ENCODE assay signal across 7 cellular contexts in genomic region chr1:154353460-154353904, GRCh38. TPM values are rescaled to one million over a fixed set of nuclear protein-coding genes. Genes with fewer than 3 reads are reported as not detected.
DNase-seq lines count a peak whose midpoint lies in the region; ATAC-seq and TF ChIP-seq lines count a peak whose summit lies in the region.

No MANE protein-coding gene starts in this region.

- H4K91ac ChIP-seq in IMR-90 (ENCODE audit: insufficient read depth, low read depth, low read length) = no peak overlapping the region

- in situ Hi-C loops in IMR-90 (cut with MboI; ENCODE audit: low sequenced_read_pairs) = no loop called here

- peaks cover 10% of the 10 kb centered on the region; the same call in 1 of the 2 replicates for H3K4me1 ChIP-seq in IMR-90 (ENCODE audit: control insufficient read depth, insufficient read depth, low read length)
- peaks cover 12% of the 10 kb centered on the region for H3K4me1 ChIP-seq in psoas muscle

- no peaks in the 10 kb centered on the region for H3K79me1 ChIP-seq in IMR-90 (ENCODE audit: low read depth in 1 of 2, low read length in 2 of 2)

- POLR2A ChIA-PET in IMR-90 (lab: Charles Lee; ENCODE audit: unreplicated experiment) = no interaction called here
- POLR2A ChIA-PET in activated CD4-positive, alpha-beta memory T cell treated with anti-CD3 and anti-CD28 coated beads for 36 hours (lab: Charles Lee) = interaction anchor here (1.5 kb wide), 1 partner anchor 50 kb away, joined by 3 read pairs; no protein-coding TSS in a partner anchor

- DNase-seq in ELR (ENCODE audit: low read depth) (peak; percentile 72), IMR-90 (peak; percentile 54), germinal center (ENCODE audit: low spot score) (peak; percentile 9), psoas muscle (no peak), SHP77 (lab: John Stamatoyannopoulos, UW) (no peak)
- peak; percentile 61 for DNase-seq in activated CD4-positive, alpha-beta memory T cell treated with anti-CD3 and anti-CD28 coated beads for 36 hours

- TF ChIP-seq CTCF in IMR-90 (conservative IDR thresholded peaks at IDR 0.05; ENCODE audit: low read depth, low read length) (peak; percentile 40), psoas muscle (IDR thresholded peaks at IDR 0.05) (peak; percentile 13)

- H3K36me3 ChIP-seq in IMR-90 (ENCODE audit: control insufficient read depth, insufficient read depth, low read length) = peaks cover 13% of the 10 kb centered on the region
- peaks cover 0 to 7% of the 10 kb centered on the region in 2 donors for H3K36me3 ChIP-seq in psoas muscle (ENCODE audit: insufficient read depth in 1 of 2, low read depth in 1 of 2)

- peak overlapping the region; percentile 82 for H3K27ac Mint-ChIP-seq in activated CD4-positive, alpha-beta memory T cell treated with anti-CD3 and anti-CD28 coated beads for 36 hours

- CTCF ChIA-PET in IMR-90 (lab: Yijun Ruan, JAX) = interaction anchor here (1.5 kb wide), 2 partner anchors 19 to 108 kb away, joined by 3 to 4 read pairs; no protein-coding TSS in a partner anchor
- CTCF ChIA-PET in activated CD4-positive, alpha-beta memory T cell treated with anti-CD3 and anti-CD28 coated beads for 36 hours (lab: Charles Lee) = interaction anchor here (0.6 to 13.9 kb wide), 17 partner anchors 9 to 193 kb away, joined by 3 to 177 read pairs (median 4); no protein-coding TSS in a partner anchor

- H3K27me3 ChIP-seq in IMR-90 (ENCODE audit: control insufficient read depth, insufficient read depth, low read length) = peaks cover 2% of the 10 kb centered on the region
- H3K27me3 ChIP-seq in psoas muscle (ENCODE audit: insufficient read depth in 3 of 3, low read length in 2 of 3) = peaks cover 0 to 9% (median 0%) of the 10 kb centered on the region in 3 donors

- no peak overlapping the region for H3K9ac ChIP-seq in IMR-90 (ENCODE audit: low read depth, low read length)

- dilution Hi-C loops in IMR-90 (cut with HindIII; ENCODE audit: low sequenced_read_pairs, unreplicated experiment) = no loop called here

- intact Hi-C loops in IMR-90 (cut with micrococcal nuclease) = loop anchor here (1.0 to 5.0 kb wide), 4 partner anchors 52 to 194 kb away; partner anchors contain the start of gene IL6R
- intact Hi-C loops in activated CD4-positive, alpha-beta memory T cell treated with anti-CD3 and anti-CD28 coated beads for 36 hours (cut with micrococcal nuclease) = loop anchor here (1.0 to 5.0 kb wide), 6 partner anchors 10 to 204 kb away; partner anchors contain the start of genes IL6R and UBE2Q1
- intact Hi-C loops in psoas muscle (cut with DNase I) = no loop called here

- H3K4ac ChIP-seq in IMR-90 (ENCODE audit: low read depth, low read length) = peak overlapping the region; percentile 37; the same call in 1 of the 2 replicates

- H3K27ac ChIP-seq in IMR-90 (ENCODE audit: insufficient read depth, low read length) (peak overlapping the region; percentile 26; the same call in 1 of the 2 replicates), psoas muscle (no peak overlapping the region)

- TF ChIP-seq RAD21 in IMR-90 (IDR thresholded peaks at IDR 0.05; ENCODE audit: low read length) = peak; percentile 34; the same call in 1 of the 2 replicates

- H3K4me3 ChIP-seq in IMR-90 (ENCODE audit: insufficient read depth, low read depth, low read length) = no peak overlapping the region
- peak overlapping the region; percentile 59 for H3K4me3 ChIP-seq in psoas muscle

- H3K18ac ChIP-seq in IMR-90 (ENCODE audit: low read depth, low read length) = no peak overlapping the region

- no peaks in the 10 kb centered on the region for H3K27me3 Mint-ChIP-seq in activated CD4-positive, alpha-beta memory T cell treated with anti-CD3 and anti-CD28 coated beads for 36 hours

- no peaks in the 10 kb centered on the region for H3K9me3 ChIP-seq in IMR-90 (ENCODE audit: control insufficient read depth, insufficient read depth, low read length)
- no peaks in the 10 kb centered on the region for H3K9me3 ChIP-seq in psoas muscle

- H4K8ac ChIP-seq in IMR-90 (ENCODE audit: low read depth in 2 of 2, low read length in 2 of 2) = peak overlapping the region in 1 of 2 experiments; percentile 45; a peak in 1 of 4 replicates

- H3K4me3 Mint-ChIP-seq in activated CD4-positive, alpha-beta memory T cell treated with anti-CD3 and anti-CD28 coated beads for 36 hours = peak overlapping the region; percentile 72

- peaks cover 35% of the 10 kb centered on the region for H3K4me1 Mint-ChIP-seq in activated CD4-positive, alpha-beta memory T cell treated with anti-CD3 and anti-CD28 coated beads for 36 hours (ENCODE audit: low read depth)

- 0 out of 2 replicates have a peak overlapping the region, but pooled peaks have one; percentile 11 for H2AK5ac ChIP-seq in IMR-90 (ENCODE audit: low read depth, low read length)

- no peak overlapping the region; the same call in 1 of the 2 replicates for H3K4me2 ChIP-seq in IMR-90 (ENCODE audit: low read depth, low read length)

- H2AFZ ChIP-seq in IMR-90 (replicated peaks; ENCODE audit: low read length, poor library complexity) = peak overlapping the region; percentile 94

- H3K36me3 Mint-ChIP-seq in activated CD4-positive, alpha-beta memory T cell treated with anti-CD3 and anti-CD28 coated beads for 36 hours = peaks cover 14% of the 10 kb centered on the region

- peak overlapping the region; percentile 17 for H2AK9ac ChIP-seq in IMR-90 (replicated peaks; ENCODE audit: low read depth, low read length, poor library complexity)

- no peak overlapping the region for H2BK120ac ChIP-seq in IMR-90 (ENCODE audit: low read depth, low read length)

- no CpG with 5 or more reads among the region's 1 CpG for WGBS in IMR-90 (ENCODE audit: extremely low coverage in 2 of 2, insufficient read length in 1 of 2), 2 experiments
- 0 to 18% (median 13%) methylated on average over 1 of the region's 1 CpG for WGBS in psoas muscle, 3 donors

- H3K9me1 ChIP-seq in IMR-90 (ENCODE audit: insufficient read depth, low read length) = peaks cover 8% of the 10 kb centered on the region

- no peak overlapping the region for H4K5ac ChIP-seq in IMR-90 (ENCODE audit: low read depth, low read length)

- H3K9me3 Mint-ChIP-seq in activated CD4-positive, alpha-beta memory T cell treated with anti-CD3 and anti-CD28 coated beads for 36 hours = no peaks in the 10 kb centered on the region

- no peak overlapping the region for H3K23ac ChIP-seq in IMR-90 (ENCODE audit: low read depth, low read length)

- no peak overlapping the region for H2BK20ac ChIP-seq in IMR-90 (ENCODE audit: low read depth, low read length)

- H3K14ac ChIP-seq in IMR-90 (replicated peaks; ENCODE audit: low read depth, low read length) = no peak overlapping the region; the same call in 1 of the 2 replicates

- H4K20me1 ChIP-seq in IMR-90 (ENCODE audit: insufficient read depth, low read length) = no peaks in the 10 kb centered on the region

- no peak overlapping the region for H2BK15ac ChIP-seq in IMR-90 (ENCODE audit: low read depth, low read length)

- no peak overlapping the region for H3K56ac ChIP-seq in IMR-90 (ENCODE audit: extremely low read depth, insufficient read depth, low read length)

- ATAC-seq in IMR-90 (ENCODE audit: low read depth) (peak; percentile 46), psoas muscle (peak; percentile 54 to 85 (median 77)), GM19467 (IDR thresholded peaks at IDR 0.05; ENCODE audit: unreplicated experiment) (no peak)

- H2BK5ac ChIP-seq in IMR-90 (ENCODE audit: low read depth, low read length, poor library complexity, severe bottlenecking) = no peak overlapping the region

- BruUV-seq in IMR-90 (replicated peaks; lab: Mats Ljungman, UMichigan) = no TSS peak

- TF ChIP-seq POLR2A in IMR-90 (IDR thresholded peaks at IDR 0.05; ENCODE audit: low read depth, low read length) = no peak

TF ChIP-seq in IMR-90, 13 proteins besides CTCF, POLR2A, EP300 and RAD21:
- no peak for TF ChIP-seq MAFK (IDR thresholded peaks at IDR 0.05; ENCODE audit: low read depth, low read length)
- TF ChIP-seq SMC3 (IDR thresholded peaks at IDR 0.05; ENCODE audit: low read depth, low read length) = 0 out of 2 replicates have a peak, but pooled peaks have one; percentile 25

RNA-seq across cellular contexts. Expression of gene ATP8B2, which starts 28.2 kb away (rescaled TPM):
- 91.0 and 91.9 TPM in 2 replicates for total RNA-seq in IMR-90 (2012; rRNA removed)
- polyA plus RNA-seq in IMR-90 (2012; rRNA removed) = 79.4 and 86.1 TPM in 2 replicates
- 44.9 and 89.2 TPM in 2 replicates for polyA plus RNA-seq in IMR-90 (2012; cell fraction: cytosol; rRNA removed)
- polyA plus RNA-seq in IMR-90 (2012; cell fraction: nucleus; rRNA removed; ENCODE audit: low replicate concordance) = 90.5 and 239 TPM in 2 replicates
- 10 to 100 TPM; 58.5 to 59.9 TPM for total RNA-seq in activated CD4-positive, alpha-beta memory T cell treated with anti-CD3 and anti-CD28 coated beads for 36 hours
- 1 to 10 TPM; 3.6 to 5.8 (median 4.0) TPM for total RNA-seq in psoas muscle
- polyA plus RNA-seq in psoas muscle = 1 to 10 TPM; 1.3 to 3.4 (median 2.2) TPM

RNA-seq across cellular contexts. Expression of gene AQP10, which starts 32.6 kb away (rescaled TPM):
- not detected in 2 replicates for total RNA-seq in IMR-90 (2012; rRNA removed)
- polyA plus RNA-seq in IMR-90 (2012; rRNA removed) = not detected in 2 replicates
- polyA plus RNA-seq in IMR-90 (2012; cell fraction: cytosol; rRNA removed) = not detected in 2 replicates
- not detected in 2 replicates for polyA plus RNA-seq in IMR-90 (2012; cell fraction: nucleus; rRNA removed; ENCODE audit: low replicate concordance)
- total RNA-seq in activated CD4-positive, alpha-beta memory T cell treated with anti-CD3 and anti-CD28 coated beads for 36 hours = not detected
- total RNA-seq in psoas muscle = not detected
- under 1 TPM in 1 of 3 donors, not detected in 2; 0.04 TPM for polyA plus RNA-seq in psoas muscle

RNA-seq across cellular contexts. Expression of gene IL6R, which starts 51.7 kb away (rescaled TPM):
- 6.1 and 9.5 TPM in 2 replicates for total RNA-seq in IMR-90 (2012; rRNA removed)
- 4.7 and 5.3 TPM in 2 replicates for polyA plus RNA-seq in IMR-90 (2012; rRNA removed)
- polyA plus RNA-seq in IMR-90 (2012; cell fraction: cytosol; rRNA removed) = 5.7 and 6.2 TPM in 2 replicates
- polyA plus RNA-seq in IMR-90 (2012; cell fraction: nucleus; rRNA removed; ENCODE audit: low replicate concordance) = 4.5 and 5.6 TPM in 2 replicates
- total RNA-seq in activated CD4-positive, alpha-beta memory T cell treated with anti-CD3 and anti-CD28 coated beads for 36 hours = 10 to 100 TPM; 30.2 to 30.5 TPM
- 100 to 1,000 TPM in 1 of 4 donors, 10 to 100 TPM in 3; 32.6 to 182 (median 80.9) TPM for total RNA-seq in psoas muscle
- 10 to 100 TPM; 41.7 to 97.7 (median 80.8) TPM for polyA plus RNA-seq in psoas muscle

Comparison
In these comparisons a context has a peak if more than half of its experiments do, and no peak if none do; other contexts are left out.
1. DNase-seq: peak in ELR (single experiment), IMR-90 (single experiment), activated CD4-positive, alpha-beta memory T cell treated with anti-CD3 and anti-CD28 coated beads for 36 hours (single experiment) and germinal center (single experiment); none in psoas muscle (0 of 2) and SHP77 (0 of 2).
2. RNA of gene ATP8B2, which starts 28.2 kb away (total RNA-seq): 91.0 to 91.9 TPM in IMR-90 and 58.5 to 59.9 TPM in activated CD4-positive, alpha-beta memory T cell treated with anti-CD3 and anti-CD28 coated beads for 36 hours; 3.6 to 5.8 TPM in psoas muscle; every median in the first group is over 4 times any median in the second.
3. intact Hi-C loops: an anchor here in IMR-90 (1.0 to 5.0 kb wide) and activated CD4-positive, alpha-beta memory T cell treated with anti-CD3 and anti-CD28 coated beads for 36 hours (1.0 to 5.0 kb wide); none called in psoas muscle.